17 cellular contexts compared by ENCODE assay signal in the genomic region with DNA sequence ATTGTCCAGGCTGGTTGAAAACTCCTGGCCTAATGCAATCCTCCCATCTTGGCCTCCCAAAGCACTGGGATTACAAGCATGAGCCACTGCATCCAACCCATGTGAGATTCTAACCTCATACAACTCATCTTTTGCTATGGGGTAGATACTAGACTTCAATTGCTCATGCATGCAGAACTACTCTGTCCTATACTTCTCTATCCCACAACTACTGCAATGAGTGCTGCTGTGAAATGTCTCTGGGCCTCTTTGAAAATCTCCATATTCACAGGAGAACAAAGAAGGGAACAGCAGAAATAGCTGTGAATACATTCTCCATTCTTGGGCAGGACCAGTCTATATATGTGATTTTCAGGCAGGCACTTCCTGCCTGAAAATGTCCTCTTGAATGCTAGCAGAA.
"Had no signal": no experiment of that assay in that cellular context is flagged by ENCODE, and none has a peak within 500 bp of the region (broad histone marks: within the 10 kb centered on the region; RNA-seq: fewer than 3 reads in every experiment).

No MANE protein-coding gene starts in this region.

- ATAC-seq: activated CD4-positive, CD25-positive, alpha-beta regulatory T cell treated with anti-CD3 and anti-CD28 coated beads, Interleukin-2, amount 50 U/mL, for 24 hours; natural killer cell treated with Interleukin-12 subunit alpha and Interleukin-12 subunit beta and Interleukin-15 and Interleukin-18, amount 100 ng/mL, for 72 hours had no signal

- DNase-seq: activated CD4-positive, alpha-beta T cell treated with anti-CD3 and anti-CD28 coated beads, Interleukin-2, amount 50 U/mL, for 4 hours; activated T-cell treated with anti-CD3 and anti-CD28 coated beads, Interleukin-2, amount 50 U/mL, for 4 hours; amygdala; dermis blood vessel endothelial cell; endodermal cell; erythroblast; immature natural killer cell; left cardiac atrium; occipital lobe; right cardiac atrium; small intestine; T-helper 2 cell had no signal

- H3K27me3 Mint-ChIP-seq: brain, progenitor cell of endocrine pancreas, type B pancreatic cell had no signal

- H3K27ac Mint-ChIP-seq: endodermal cell; natural killer cell treated with Interleukin-12 subunit alpha and Interleukin-12 subunit beta and Interleukin-15 and Interleukin-18, amount 100 ng/mL, for 72 hours; progenitor cell of endocrine pancreas had no signal

- H3K36me3 Mint-ChIP-seq: brain; immature natural killer cell; natural killer cell treated with Interleukin-12 subunit alpha and Interleukin-12 subunit beta and Interleukin-15 and Interleukin-18, amount 100 ng/mL, for 72 hours had no signal

- H3K4me3 Mint-ChIP-seq: activated T-cell treated with anti-CD3 and anti-CD28 coated beads, Interleukin-2, amount 50 U/mL, for 4 hours; brain; endodermal cell; immature natural killer cell; natural killer cell treated with Interleukin-12 subunit alpha and Interleukin-12 subunit beta and Interleukin-15 and Interleukin-18, amount 100 ng/mL, for 72 hours; type B pancreatic cell had no signal

- H3K9me3 Mint-ChIP-seq: activated T-cell treated with anti-CD3 and anti-CD28 coated beads, Interleukin-2, amount 50 U/mL, for 4 hours; brain; endodermal cell; immature natural killer cell; natural killer cell treated with Interleukin-12 subunit alpha and Interleukin-12 subunit beta and Interleukin-15 and Interleukin-18, amount 100 ng/mL, for 72 hours; type B pancreatic cell had no signal
